ENCODE assay signal across 8 cellular contexts in the genomic region with DNA sequence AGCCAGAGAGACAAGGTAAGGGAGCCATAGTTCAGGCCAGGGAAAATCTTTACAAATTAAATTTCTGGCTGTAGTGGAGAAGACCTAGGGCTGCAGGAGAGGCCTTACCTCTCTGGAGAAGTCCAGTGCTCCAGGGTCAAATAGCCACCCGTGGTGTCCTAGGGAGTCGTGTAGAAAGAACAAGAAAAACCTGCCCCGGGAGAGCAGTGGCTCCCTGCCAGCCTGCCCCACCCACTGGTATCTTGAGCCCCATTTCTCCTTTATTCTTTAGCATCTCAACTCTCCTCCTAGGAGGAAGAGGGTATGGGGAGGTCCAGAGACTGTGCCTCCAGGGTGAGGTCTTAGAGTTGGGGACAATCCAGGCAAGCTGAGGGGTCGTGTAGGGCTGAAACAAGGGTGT.
"Had no signal": no experiment of that assay in that cellular context is flagged by ENCODE, and none has a peak within 500 bp of the region (broad histone marks: within the 10 kb centered on the region; RNA-seq: fewer than 3 reads in every experiment).

No MANE protein-coding gene starts in this region.

- H3K27ac Mint-ChIP-seq: GM23338, H9 had no signal

- H3K9me3 Mint-ChIP-seq: GM23338 had no signal

- ATAC-seq: GM23338 had no signal

- H3K4me3 ChIP-seq: GM23338 had no signal

- H3K27ac ChIP-seq: HL-60 had no signal

- DNase-seq: H9, HCEC 1CT, IMR-90, KBM-7 had no signal

- H3K4me3 Mint-ChIP-seq: GM23338, H9 had no signal

- FAIRE-seq: H1, H54 had no signal
